ENCODE assay signal across 2 cellular contexts in the genomic region with DNA sequence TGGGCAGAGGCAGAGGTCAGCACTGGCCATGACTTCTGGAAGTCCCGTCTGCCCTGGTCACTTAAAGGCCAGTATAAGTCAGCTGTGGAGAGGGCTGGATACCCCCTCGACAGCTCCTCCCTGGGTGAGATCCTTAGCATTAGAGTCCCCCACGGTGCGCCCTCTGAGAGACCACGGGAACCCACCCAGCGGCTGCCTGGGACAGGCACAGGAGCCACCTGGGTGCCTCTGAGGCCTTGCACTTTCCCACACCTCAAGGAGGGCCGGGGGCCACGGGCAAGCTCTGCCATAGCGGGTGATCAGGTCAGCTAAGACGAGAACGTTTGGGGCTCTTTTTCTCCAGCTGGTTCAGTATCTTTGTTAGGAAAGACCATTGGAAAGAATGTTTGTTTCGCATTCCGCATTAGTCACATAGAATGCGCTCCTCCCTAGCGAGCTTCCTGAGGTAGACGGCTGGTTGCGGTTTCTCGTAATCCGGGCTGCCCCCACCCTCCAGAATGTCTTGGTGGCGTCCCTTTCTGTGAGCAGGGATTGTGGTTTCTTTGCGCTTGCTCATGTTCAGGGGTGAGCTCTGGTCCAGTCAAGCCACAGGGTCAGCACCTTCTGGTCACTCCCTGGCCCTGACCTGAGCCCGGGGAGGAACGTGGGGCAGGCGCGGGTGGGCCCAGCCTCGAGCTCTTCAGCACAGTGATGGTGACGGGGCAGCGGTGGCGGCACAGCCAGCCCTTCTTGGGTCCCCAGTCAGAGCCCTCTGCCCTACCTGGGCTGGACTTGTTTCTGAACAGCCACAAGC.
A peak's percentile ranks its signal among the peaks of the same experiment; 100 is the strongest.
TF ChIP-seq lines count a peak whose summit lies in the region.

No MANE protein-coding gene starts in this region.

TF ChIP-seq in K562, 482 proteins besides CTCF, POLR2A, EP300 and RAD21:
- TF ChIP-seq, protein P1, sequence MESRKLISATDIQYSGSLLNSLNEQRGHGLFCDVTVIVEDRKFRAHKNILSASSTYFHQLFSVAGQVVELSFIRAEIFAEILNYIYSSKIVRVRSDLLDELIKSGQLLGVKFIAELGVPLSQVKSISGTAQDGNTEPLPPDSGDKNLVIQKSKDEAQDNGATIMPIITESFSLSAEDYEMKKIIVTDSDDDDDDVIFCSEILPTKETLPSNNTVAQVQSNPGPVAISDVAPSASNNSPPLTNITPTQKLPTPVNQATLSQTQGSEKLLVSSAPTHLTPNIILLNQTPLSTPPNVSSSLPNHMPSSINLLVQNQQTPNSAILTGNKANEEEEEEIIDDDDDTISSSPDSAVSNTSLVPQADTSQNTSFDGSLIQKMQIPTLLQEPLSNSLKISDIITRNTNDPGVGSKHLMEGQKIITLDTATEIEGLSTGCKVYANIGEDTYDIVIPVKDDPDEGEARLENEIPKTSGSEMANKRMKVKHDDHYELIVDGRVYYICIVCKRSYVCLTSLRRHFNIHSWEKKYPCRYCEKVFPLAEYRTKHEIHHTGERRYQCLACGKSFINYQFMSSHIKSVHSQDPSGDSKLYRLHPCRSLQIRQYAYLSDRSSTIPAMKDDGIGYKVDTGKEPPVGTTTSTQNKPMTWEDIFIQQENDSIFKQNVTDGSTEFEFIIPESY (CRISPR knock-in tag; IDR thresholded peaks at IDR 0.05): 0 out of 2 replicates have a peak, but pooled peaks have one; percentile 25
- no peak for TF ChIP-seq FOXA1 (IDR thresholded peaks at IDR 0.05; ENCODE audit: borderline replicate concordance)

TF ChIP-seq in GM12891, 5 proteins besides CTCF, POLR2A, EP300 and RAD21:
- TF ChIP-seq SPI1 (IDR thresholded peaks at IDR 0.05; ENCODE audit: low read depth, low read length) (no peak), PAX5 (IDR thresholded peaks at IDR 0.05; ENCODE audit: insufficient read depth, low read length, severe bottlenecking) (no peak), TAF1 (IDR thresholded peaks at IDR 0.05; ENCODE audit: low read depth, low read length) (no peak), POLR2AphosphoS5 (IDR thresholded peaks at IDR 0.05; ENCODE audit: low read depth, low read length) (no peak), POU2F2 (IDR thresholded peaks at IDR 0.05; ENCODE audit: low read depth, low read length) (no peak)
TF ChIP-seq in GM12891: peak in this region for 0.
